ENCODE assay signal across 8 cellular contexts in the genomic region with DNA sequence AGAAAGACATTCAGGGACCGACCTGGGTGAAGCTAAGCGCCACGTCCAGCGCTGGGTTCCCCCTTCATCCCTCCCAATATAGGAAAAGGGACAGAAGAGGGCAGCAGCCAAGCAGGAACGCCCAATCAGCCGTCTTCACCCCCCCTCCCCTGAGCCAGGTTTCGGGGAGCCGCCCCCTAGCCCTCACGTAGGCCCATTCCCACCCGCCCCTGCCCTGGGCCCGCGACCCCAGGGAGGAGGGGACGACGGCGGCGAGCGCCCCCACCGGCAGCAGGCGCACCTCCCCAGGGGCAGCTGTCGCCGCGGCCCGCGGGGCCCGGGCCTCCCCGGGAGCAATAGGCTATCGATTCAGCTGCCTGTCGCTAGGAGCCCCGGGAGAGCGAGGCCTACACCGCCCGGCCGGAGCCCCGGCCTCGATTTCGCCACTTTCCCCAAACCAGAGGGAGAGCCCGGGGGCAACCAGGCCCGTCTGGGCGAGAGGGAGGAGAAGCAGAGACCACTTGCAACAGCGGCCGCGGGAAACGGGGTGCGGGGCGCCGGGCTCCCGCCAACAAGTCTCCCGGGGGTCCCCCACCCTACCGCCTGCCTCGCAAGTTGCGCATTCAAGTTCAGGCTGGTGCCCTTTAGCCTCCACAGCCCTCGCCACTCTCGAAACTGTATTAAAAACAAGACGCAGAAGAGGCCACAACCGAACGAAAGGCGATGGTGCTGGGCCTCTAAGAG. TPM values are rescaled to one million over a fixed set of nuclear protein-coding genes. Genes with fewer than 3 reads are reported as not detected.
A peak's percentile ranks its signal among the peaks of the same experiment; 100 is the strongest.
DNase-seq lines count a peak whose midpoint lies in the region; ATAC-seq and TF ChIP-seq lines count a peak whose summit lies in the region.

No MANE protein-coding gene starts in this region.

- H3K36me3 ChIP-seq in Caco-2 (ENCODE audit: control insufficient read depth, insufficient read depth, low read length), result no peaks in the 10 kb centered on the region
- H3K36me3 ChIP-seq in KOPT-K1 (ENCODE audit: insufficient read depth, low read length), result peaks cover 30% of the 10 kb centered on the region
- H3K36me3 ChIP-seq in stomach smooth muscle (ENCODE audit: control insufficient read depth in 2 of 2, insufficient read depth in 2 of 2, low read length in 2 of 2), result peaks cover 3 to 4% of the 10 kb centered on the region in 2 donors

- CTCF ChIA-PET in Caco-2 (lab: Charles Lee), result interaction anchor here (0.5 to 2.4 kb wide), 15 partner anchors 8 to 1625 kb away, joined by 3 to 17 read pairs (median 3); no protein-coding TSS in a partner anchor

- H3K4me3 Mint-ChIP-seq in Caco-2 (ENCODE audit: unreplicated experiment), result peak overlapping the region; percentile 89
- H3K4me3 Mint-ChIP-seq in neural crest cell, result peak overlapping the region; percentile 97

- 0 out of 2 replicates have a peak, but pooled peaks cover 14% of the 10 kb centered on the region for H3K4me1 ChIP-seq in Caco-2
- H3K4me1 ChIP-seq in stomach smooth muscle (ENCODE audit: control insufficient read depth, insufficient read depth, low read length), result peaks cover 14% of the 10 kb centered on the region

- intact Hi-C loops in Caco-2 (cut with micrococcal nuclease; ENCODE audit: unreplicated experiment), result loop anchor here (1.0 to 2.0 kb wide), 2 partner anchors 22 to 247 kb away; a partner anchor contains a TSS

- TF ChIP-seq CTCF in Caco-2 (IDR thresholded peaks at IDR 0.05; ENCODE audit: insufficient read depth in 1 of 2, low read depth in 1 of 2, low read length in 1 of 2, severe bottlenecking in 1 of 2, unreplicated experiment in 1 of 2), result peak; percentile 60 to 67
- peak; percentile 29 for TF ChIP-seq CTCF in foreskin fibroblast (IDR thresholded peaks at IDR 0.05; ENCODE audit: low read depth, low read length)
- peak; percentile 71 for TF ChIP-seq CTCF in neural crest cell (conservative IDR thresholded peaks at IDR 0.05)

- H3K27ac Mint-ChIP-seq in Caco-2 (ENCODE audit: unreplicated experiment) (peak overlapping the region; percentile 87), neural crest cell (ENCODE audit: unreplicated experiment) (peak overlapping the region; percentile 91)

- POLR2A ChIA-PET in Caco-2 (lab: Charles Lee), result interaction anchor here (0.6 kb wide), 1 partner anchor 70 kb away, joined by 3 read pairs; no protein-coding TSS in a partner anchor

- no TSS peak for BruUV-seq in Caco-2 (replicated peaks; lab: Mats Ljungman, UMichigan)

- peak overlapping the region; percentile 87 for H3K4me3 ChIP-seq in Caco-2 (ENCODE audit: low read depth, low read length)
- peak overlapping the region; percentile 87 to 94 for H3K4me3 ChIP-seq in foreskin fibroblast (ENCODE audit: low read depth in 1 of 2, low read length in 2 of 2)
- H3K4me3 ChIP-seq in stomach smooth muscle (ENCODE audit: low read length in 2 of 2), result peak overlapping the region; percentile 90 to 95

- no peaks in the 10 kb centered on the region for H3K27me3 ChIP-seq in Caco-2 (replicated peaks; ENCODE audit: control insufficient read depth, insufficient read depth, low read length)
- no peaks in the 10 kb centered on the region for H3K27me3 ChIP-seq in stomach smooth muscle (ENCODE audit: control insufficient read depth in 1 of 2, insufficient read depth in 2 of 2, low read length in 2 of 2)

- H3K9ac ChIP-seq in stomach smooth muscle (ENCODE audit: low read length in 2 of 2), result peak overlapping the region; percentile 87 to 92

- H3K27me3 Mint-ChIP-seq in Caco-2 (ENCODE audit: insufficient read depth, unreplicated experiment) (no peaks in the 10 kb centered on the region), neural crest cell (ENCODE audit: low read depth) (no peaks in the 10 kb centered on the region)

- H3K9me3 Mint-ChIP-seq in Caco-2 (ENCODE audit: unreplicated experiment) (no peaks in the 10 kb centered on the region), neural crest cell (no peaks in the 10 kb centered on the region)

- H3K4me1 Mint-ChIP-seq in Caco-2 (ENCODE audit: low read depth, unreplicated experiment), result peaks cover 12% of the 10 kb centered on the region
- H3K4me1 Mint-ChIP-seq in neural crest cell, result peaks cover 29% of the 10 kb centered on the region

- peak; percentile 46 for ATAC-seq in GM21528 (IDR thresholded peaks at IDR 0.05; ENCODE audit: low FRiP score, unreplicated experiment)

- peak; percentile 86 to 93 for DNase-seq in Caco-2
- DNase-seq in SIG-M5 (lab: John Stamatoyannopoulos, UW), result peak; percentile 4
- DNase-seq in activated gamma-delta T cell treated with Interleukin-2 at 50 U/mL for 16 hours, result peak; percentile 70
- DNase-seq in foreskin fibroblast, result peak; percentile 62 to 86
- peak; percentile 70 for DNase-seq in neural crest cell (ENCODE audit: low read depth, low spot score)

- no peaks in the 10 kb centered on the region for H3K9me3 ChIP-seq in Caco-2
- no peaks in the 10 kb centered on the region for H3K9me3 ChIP-seq in KOPT-K1 (ENCODE audit: insufficient read depth, low read length, poor library complexity, severe bottlenecking)
- no peaks in the 10 kb centered on the region for H3K9me3 ChIP-seq in stomach smooth muscle (ENCODE audit: control insufficient read depth in 2 of 2, low read length in 2 of 2)

- H3K36me3 Mint-ChIP-seq in Caco-2 (ENCODE audit: insufficient read depth, unreplicated experiment), result peaks cover 18% of the 10 kb centered on the region
- H3K36me3 Mint-ChIP-seq in neural crest cell (ENCODE audit: low read depth), result peaks cover 5% of the 10 kb centered on the region

- H3K27ac ChIP-seq in KOPT-K1 (ENCODE audit: low read depth, low read length, poor library complexity, severe bottlenecking), result peak overlapping the region; percentile 89
- H3K27ac ChIP-seq in stomach smooth muscle (ENCODE audit: low read length), result peak overlapping the region; percentile 87

RNA-seq across cellular contexts. Expression of a gene that starts 1.3 kb away (rescaled TPM):
- 34.8 and 36.8 TPM in 2 replicates for total RNA-seq in Caco-2 (2022)
- 43.3 and 46.7 TPM in 2 replicates for total RNA-seq in neural crest cell

RNA-seq across cellular contexts. Expression of a gene that starts 39.7 kb away (rescaled TPM):
- total RNA-seq in Caco-2 (2022) (22.5 and 23.9 TPM in 2 replicates), neural crest cell (18.9 and 20.9 TPM in 2 replicates)

Comparison
In these comparisons a context has a peak if more than half of its experiments do, and no peak if none do; other contexts are left out.
1. Peak in every context shown above with its lines: DNase-seq, ATAC-seq, H3K4me3 ChIP-seq and H3K27ac ChIP-seq.
2. DNase-seq: peak in every context shown above with its lines; median percentile 90 in Caco-2; 74 in foreskin fibroblast; 70 in activated gamma-delta T cell treated with Interleukin-2 at 50 U/mL for 16 hours; 70 in neural crest cell; 4 in SIG-M5.